Comparison of ENCODE assay signal across 12 cellular contexts in the genomic region with DNA sequence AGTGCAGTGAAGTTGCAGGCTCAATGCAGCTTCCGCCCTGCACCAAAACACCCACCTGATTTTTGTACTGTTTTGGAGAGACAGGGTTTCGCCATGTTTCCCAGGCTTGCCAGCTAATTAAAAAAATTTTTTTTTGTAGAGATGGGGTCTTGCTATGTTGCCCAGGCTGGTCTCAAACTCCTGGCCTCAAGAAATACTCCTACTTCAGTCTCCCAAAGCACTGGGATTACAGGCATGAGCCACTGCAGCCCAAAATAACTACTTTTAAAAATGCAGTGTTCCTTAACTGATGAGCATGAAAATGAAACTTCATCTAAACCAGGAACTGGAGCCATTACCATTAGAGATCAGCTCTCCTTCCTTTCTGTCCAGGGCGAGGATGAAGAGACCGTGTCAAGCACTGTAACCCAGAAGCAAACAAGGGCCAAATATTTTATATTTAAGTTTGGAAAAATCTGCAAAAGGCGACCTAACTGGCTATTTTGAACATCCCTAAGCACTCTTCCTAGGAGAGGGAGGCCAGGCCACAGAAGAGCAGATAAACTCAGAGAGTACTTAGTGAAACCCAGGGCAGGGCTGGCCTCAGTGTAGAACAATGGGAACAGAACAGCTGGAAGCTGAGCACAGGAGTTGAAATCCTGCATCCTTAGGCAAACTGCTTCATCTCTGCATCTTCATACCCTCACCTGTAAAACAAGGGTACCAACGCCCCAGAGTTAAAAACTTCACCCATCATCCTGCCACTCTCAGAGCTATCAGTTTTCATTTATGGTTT. TPM values are rescaled to one million over a fixed set of nuclear protein-coding genes. Genes with fewer than 3 reads are reported as not detected.
A peak's percentile ranks its signal among the peaks of the same experiment; 100 is the strongest.
DNase-seq lines count a peak whose midpoint lies in the region; ATAC-seq and TF ChIP-seq lines count a peak whose summit lies in the region.
"Had no signal": no experiment of that assay in that cellular context is flagged by ENCODE, and none has a peak within 500 bp of the region (broad histone marks: within the 10 kb centered on the region; RNA-seq: fewer than 3 reads in every experiment).

No MANE protein-coding gene starts in this region.

- H3K36me3 Mint-ChIP-seq in WTC11, result no peaks in the 10 kb centered on the region

- ATAC-seq in HG03432 (IDR thresholded peaks at IDR 0.05; ENCODE audit: unreplicated experiment) (peak; percentile 8), WTC11 (peak; percentile 72), lower lobe of right lung (no peak), HG03196 (IDR thresholded peaks at IDR 0.05; ENCODE audit: unreplicated experiment) (no peak)

- no peaks in the 10 kb centered on the region for H3K27me3 ChIP-seq in lower lobe of right lung (ENCODE audit: low read depth)
- no peaks in the 10 kb centered on the region for H3K27me3 ChIP-seq in thymus (ENCODE audit: control insufficient read depth, insufficient read depth)

- CTCF ChIA-PET in WTC11 (lab: Charles Lee), result interaction anchor here (0.5 to 1.4 kb wide), 3 partner anchors 13 to 82 kb away, joined by 3 to 4 read pairs (median 3); no protein-coding TSS in a partner anchor

- H3K27ac ChIP-seq in lower lobe of right lung, result peak overlapping the region; percentile 51
- H3K27ac ChIP-seq in thymus (ENCODE audit: low read depth), result peak overlapping the region; percentile 25

- H3K36me3 ChIP-seq in lower lobe of right lung, result no peaks in the 10 kb centered on the region
- peaks cover 7% of the 10 kb centered on the region for H3K36me3 ChIP-seq in thymus (ENCODE audit: control insufficient read depth, insufficient read depth)

- peaks cover 41% of the 10 kb centered on the region for H3K4me1 Mint-ChIP-seq in WTC11

- intact Hi-C loops in lower lobe of right lung (cut with DNase I), result no loop called here

- peak overlapping the region; percentile 49; the same call in 1 of the 2 replicates for H3K27ac Mint-ChIP-seq in WTC11

- H3K9me3 ChIP-seq in lower lobe of right lung (no peaks in the 10 kb centered on the region), thymus (ENCODE audit: control insufficient read depth) (no peaks in the 10 kb centered on the region)

- WGBS in thymus, result 95% methylated on average over 6 of the region's 6 CpGs

- H3K27me3 Mint-ChIP-seq in WTC11 (ENCODE audit: low read depth), result no peaks in the 10 kb centered on the region

- no peak overlapping the region for H3K4me3 Mint-ChIP-seq in WTC11

- H3K4me1 ChIP-seq in lower lobe of right lung (peaks cover 87% of the 10 kb centered on the region), thymus (ENCODE audit: control insufficient read depth, insufficient read depth, low read length) (no peaks in the 10 kb centered on the region)

- DNase-seq in WTC11 (ENCODE audit: low spot score), result no peak
- no peak for DNase-seq in lower lobe of right lung
- DNase-seq in G401 (ENCODE audit: low spot score), result no peak
- no peak for DNase-seq in NCI-H2029 (lab: John Stamatoyannopoulos, UW)
- DNase-seq: central memory CD4-positive, alpha-beta T cell; DMS79 treated with DMSO at 0.1 percent for 48 hours; NCI-H1092; stimulated activated CD8-positive, alpha-beta memory T cell treated with anti-CD3 and anti-CD28 coated beads, Interleukin-4, amount 100 ng/mL, for 48 hours had no signal

- H3K4me3 ChIP-seq in lower lobe of right lung, result no peak overlapping the region
- no peak overlapping the region for H3K4me3 ChIP-seq in thymus (ENCODE audit: low read length)

- in situ Hi-C loops in G401 (cut with HindIII; ENCODE audit: low sequenced_read_pairs), result no loop called here

- POLR2A ChIA-PET in WTC11 (lab: Charles Lee), result interaction anchor here (0.6 kb wide), 1 partner anchor 41 kb away, joined by 3 read pairs; no protein-coding TSS in a partner anchor

- no peaks in the 10 kb centered on the region for H3K9me3 Mint-ChIP-seq in WTC11
- H3K9me3 Mint-ChIP-seq: activated T-helper 2 cell treated with anti-CD3 and anti-CD28 coated beads, Interferon-gamma antibody, Interleukin-2, Interleukin-4, amounts not matched to agents 10 μg/mL and 5 μg/mL and 100 μg/mL, durations not matched to agents 14 hours and 24 hours and 36 hours had no signal

- TF ChIP-seq CTCF in WTC11 (IDR thresholded peaks at IDR 0.05) (no peak), lower lobe of right lung (IDR thresholded peaks at IDR 0.05) (no peak)

TF ChIP-seq in WTC11, 78 proteins besides CTCF, POLR2A, EP300 and RAD21:
- TF ChIP-seq TEAD1 (CRISPR knock-in tag; IDR thresholded peaks at IDR 0.05), result no peak
- TF ChIP-seq ZNF121 (CRISPR knock-in tag; IDR thresholded peaks at IDR 0.05), result peak; percentile 60; the same call in 1 of the 2 replicates
- TF ChIP-seq MAX (CRISPR knock-in tag; IDR thresholded peaks at IDR 0.05), result no peak
- TF ChIP-seq, protein P1, sequence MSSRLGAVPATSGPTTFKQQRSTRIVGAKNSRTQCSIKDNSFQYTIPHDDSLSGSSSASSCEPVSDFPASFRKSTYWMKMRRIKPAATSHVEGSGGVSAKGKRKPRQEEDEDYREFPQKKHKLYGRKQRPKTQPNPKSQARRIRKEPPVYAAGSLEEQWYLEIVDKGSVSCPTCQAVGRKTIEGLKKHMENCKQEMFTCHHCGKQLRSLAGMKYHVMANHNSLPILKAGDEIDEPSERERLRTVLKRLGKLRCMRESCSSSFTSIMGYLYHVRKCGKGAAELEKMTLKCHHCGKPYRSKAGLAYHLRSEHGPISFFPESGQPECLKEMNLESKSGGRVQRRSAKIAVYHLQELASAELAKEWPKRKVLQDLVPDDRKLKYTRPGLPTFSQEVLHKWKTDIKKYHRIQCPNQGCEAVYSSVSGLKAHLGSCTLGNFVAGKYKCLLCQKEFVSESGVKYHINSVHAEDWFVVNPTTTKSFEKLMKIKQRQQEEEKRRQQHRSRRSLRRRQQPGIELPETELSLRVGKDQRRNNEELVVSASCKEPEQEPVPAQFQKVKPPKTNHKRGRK (CRISPR knock-in tag; IDR thresholded peaks at IDR 0.05; ENCODE audit: borderline replicate concordance), result no peak

RNA-seq across cellular contexts. Expression of gene CREBBP, which starts 24.0 kb away (rescaled TPM):
- 46.3 to 53.4 TPM (median 49.6 TPM) in 3 replicates for total RNA-seq in WTC11 (2021)
- total RNA-seq in lower lobe of right lung, result 78.3 TPM
- 20.7 TPM for polyA plus RNA-seq in thymus
- 6.2 and 8.6 TPM in 2 replicates for total RNA-seq in G401 (2014; rRNA removed; shearing (Covaris generic))

Comparison
In these comparisons a context has a peak if more than half of its experiments do, and no peak if none do; other contexts are left out.
1. ATAC-seq: peak in HG03432 (single experiment) and WTC11 (single experiment); none in lower lobe of right lung (0 of 2) and HG03196 (single experiment).